25 cellular contexts compared by ENCODE assay signal in genomic region chr2:157822993-157823392, GRCh38. TPM values are rescaled to one million over a fixed set of nuclear protein-coding genes. Genes with fewer than 3 reads are reported as not detected.
DNase-seq lines count a peak whose midpoint lies in the region; ATAC-seq, FAIRE-seq and TF ChIP-seq lines count a peak whose summit lies in the region.
"Had no signal": no experiment of that assay in that cellular context is flagged by ENCODE, and none has a peak within 500 bp of the region (broad histone marks: within the 10 kb centered on the region; RNA-seq: fewer than 3 reads in every experiment).

No MANE protein-coding gene starts in this region.

- H3K36me3 Mint-ChIP-seq in GM23338 (ENCODE audit: low read depth), result peaks cover 11% of the 10 kb centered on the region

- DNase-seq in GM23338 (ENCODE audit: low spot score), result no peak
- DNase-seq in bronchial epithelial cell (ENCODE audit: low read depth), result peak; percentile 56
- DNase-seq in foreskin keratinocyte, result peak in 1 of 2 donors; percentile 31
- no peak for DNase-seq in smooth muscle cell (lab: John Stamatoyannopoulos, UW; ENCODE audit: unreplicated experiment)
- no peak for DNase-seq in hypothalamus (lab: John Stamatoyannopoulos, UW)
- DNase-seq: activated CD4-positive, CD25-positive, alpha-beta regulatory T cell treated with anti-CD3 and anti-CD28 coated beads, Interleukin-2, amount 50 U/mL, for 72 hours; activated CD8-positive, alpha-beta T cell treated with anti-CD3 and anti-CD28 coated beads, Interleukin-2, amount 10 ng/mL, durations not matched to agents 7 days and 5 days; activated naive CD4-positive, alpha-beta T cell treated with Interleukin-2 at 50 U/mL for 16 hours; activated T-cell treated with anti-CD3 and anti-CD28 coated beads, Interleukin-2, amount 50 U/mL, for 24 hours; anterior cingulate cortex; cerebellar nuclear complex; DND-41; foreskin melanocyte; kidney glomerular epithelial cell; MG63; naive thymus-derived CD8-positive, alpha-beta T cell; NCI-H1436; NCI-H526; stimulated activated naive CD4-positive, alpha-beta T cell treated with Interleukin-2 at 50 U/mL for 16 hours; trophoblast cell had no signal

- TF ChIP-seq CTCF in GM23338 (conservative IDR thresholded peaks at IDR 0.05; ENCODE audit: low read depth in 2 of 2) (no peak), bronchial epithelial cell (IDR thresholded peaks at IDR 0.05; ENCODE audit: insufficient read depth, low read length, severe bottlenecking) (no peak), foreskin keratinocyte (conservative IDR thresholded peaks at IDR 0.05) (no peak), smooth muscle cell (IDR thresholded peaks at IDR 0.05; ENCODE audit: borderline replicate concordance, insufficient read depth, poor library complexity, severe bottlenecking) (no peak)

- no peaks in the 10 kb centered on the region for H3F3A ChIP-seq in GM23338 (replicated peaks; ENCODE audit: low read depth)
- peaks cover 20% of the 10 kb centered on the region for H3F3A ChIP-seq in smooth muscle cell (ENCODE audit: low read depth)

- no peak for ATAC-seq in GM23338
- no peak for ATAC-seq in foreskin keratinocyte
- no peak for ATAC-seq in HG02970 (IDR thresholded peaks at IDR 0.05; ENCODE audit: low FRiP score, unreplicated experiment)
- no peak for ATAC-seq in GM21717 (IDR thresholded peaks at IDR 0.05; ENCODE audit: unreplicated experiment)
- ATAC-seq: activated CD8-positive, alpha-beta T cell treated with anti-CD3 and anti-CD28 coated beads, Interleukin-2, amount 10 ng/mL, durations not matched to agents 7 days and 5 days; HCT116; naive thymus-derived CD8-positive, alpha-beta T cell had no signal

- H2AFZ ChIP-seq in GM23338 (no peak overlapping the region), smooth muscle cell (ENCODE audit: low read depth) (no peak overlapping the region)

- no peak for FAIRE-seq in bronchial epithelial cell (lab: Jason Lieb, UNC)

- H3K4me1 ChIP-seq in GM23338 (ENCODE audit: insufficient read depth) (no peaks in the 10 kb centered on the region; the same call in 1 of the 2 replicates), foreskin keratinocyte (no peaks in the 10 kb centered on the region), smooth muscle cell (ENCODE audit: low read depth) (peaks cover 3% of the 10 kb centered on the region)

- no peaks in the 10 kb centered on the region for H3K4me1 Mint-ChIP-seq in GM23338
- H3K4me1 Mint-ChIP-seq: B cell had no signal

- 0 out of 2 replicates have a peak overlapping the region, but pooled peaks have one; percentile 18 for H3K27ac ChIP-seq in GM23338 (ENCODE audit: low read depth)
- H3K27ac ChIP-seq in foreskin keratinocyte, result peak overlapping the region; percentile 25
- peak overlapping the region; percentile 67 for H3K27ac ChIP-seq in smooth muscle cell (ENCODE audit: low read depth)
- H3K27ac ChIP-seq: skin epidermis had no signal

- no peaks in the 10 kb centered on the region for H3K9me2 ChIP-seq in GM23338 (ENCODE audit: insufficient read depth)

- H3K27ac Mint-ChIP-seq in GM23338, result no peak overlapping the region
- H3K27ac Mint-ChIP-seq: activated CD8-positive, alpha-beta T cell treated with anti-CD3 and anti-CD28 coated beads, Interleukin-2, amount 10 ng/mL, durations not matched to agents 7 days and 5 days; activated T-cell treated with anti-CD3 and anti-CD28 coated beads, Interleukin-2, amount 50 U/mL, for 24 hours; B cell; naive thymus-derived CD8-positive, alpha-beta T cell had no signal

- H3K9me3 ChIP-seq in smooth muscle cell (replicated peaks; ENCODE audit: low read depth), result no peaks in the 10 kb centered on the region
- H3K9me3 ChIP-seq: MG63 had no signal

- WGBS in smooth muscle cell (ENCODE audit: low lambda C conversion rate), result 79% methylated on average over 2 of the region's 2 CpGs

- H3K4me3 ChIP-seq in GM23338, result no peak overlapping the region
- H3K4me3 ChIP-seq in bronchial epithelial cell (ENCODE audit: low read depth, low read length), result no peak overlapping the region
- H3K4me3 ChIP-seq in smooth muscle cell, result no peak overlapping the region
- H3K4me3 ChIP-seq: MG63, skin epidermis had no signal

- peaks cover 4% of the 10 kb centered on the region for H3K79me2 ChIP-seq in GM23338 (replicated peaks; ENCODE audit: insufficient read depth)
- H3K79me2 ChIP-seq in smooth muscle cell (ENCODE audit: low read depth), result peaks cover 67% of the 10 kb centered on the region

- H3K27me3 ChIP-seq in GM23338 (ENCODE audit: insufficient read depth), result no peaks in the 10 kb centered on the region
- no peaks in the 10 kb centered on the region for H3K27me3 ChIP-seq in bronchial epithelial cell (ENCODE audit: control insufficient read depth, insufficient read depth, low read length)
- no peaks in the 10 kb centered on the region for H3K27me3 ChIP-seq in foreskin keratinocyte
- H3K27me3 ChIP-seq in smooth muscle cell (ENCODE audit: low read depth), result no peaks in the 10 kb centered on the region
- H3K27me3 ChIP-seq: MG63 had no signal

- H3K36me3 ChIP-seq in GM23338 (ENCODE audit: insufficient read depth) (no peaks in the 10 kb centered on the region), bronchial epithelial cell (ENCODE audit: control insufficient read depth, insufficient read depth, low read length) (peaks cover 4% of the 10 kb centered on the region), smooth muscle cell (ENCODE audit: low read depth) (no peaks in the 10 kb centered on the region)
- H3K36me3 ChIP-seq: MG63 had no signal

- H3K9ac ChIP-seq in smooth muscle cell (ENCODE audit: low read depth), result peak overlapping the region; percentile 12

- H3K27me3 Mint-ChIP-seq in GM23338 (ENCODE audit: insufficient read depth, low read depth, poor library complexity), result no peaks in the 10 kb centered on the region
- H3K27me3 Mint-ChIP-seq: activated T-cell treated with anti-CD3 and anti-CD28 coated beads, Interleukin-2, amount 50 U/mL, for 24 hours; B cell; naive thymus-derived CD8-positive, alpha-beta T cell had no signal

- no peaks in the 10 kb centered on the region; the same call in 2 of the 3 replicates for H3K9me3 Mint-ChIP-seq in GM23338
- H3K9me3 Mint-ChIP-seq: activated T-cell treated with anti-CD3 and anti-CD28 coated beads, Interleukin-2, amount 50 U/mL, for 24 hours; naive thymus-derived CD8-positive, alpha-beta T cell had no signal

- no peak overlapping the region for H3K4me3 Mint-ChIP-seq in GM23338
- H3K4me3 Mint-ChIP-seq: activated CD8-positive, alpha-beta T cell treated with anti-CD3 and anti-CD28 coated beads, Interleukin-2, amount 10 ng/mL, durations not matched to agents 7 days and 5 days; activated T-cell treated with anti-CD3 and anti-CD28 coated beads, Interleukin-2, amount 50 U/mL, for 24 hours; B cell; naive thymus-derived CD8-positive, alpha-beta T cell had no signal

- H4K20me1 ChIP-seq in GM23338 (replicated peaks; ENCODE audit: insufficient read depth), result 0 out of 2 replicates have a peak, but pooled peaks cover 5% of the 10 kb centered on the region
- peaks cover 87% of the 10 kb centered on the region for H4K20me1 ChIP-seq in smooth muscle cell (ENCODE audit: low read depth)

- H3K4me2 ChIP-seq in GM23338 (no peak overlapping the region), smooth muscle cell (no peak overlapping the region)

TF ChIP-seq in GM23338, 12 proteins besides CTCF, POLR2A, EP300 and RAD21:
- no peak for TF ChIP-seq POLR2AphosphoS5 (IDR thresholded peaks at IDR 0.05; ENCODE audit: low read depth)
TF ChIP-seq in GM23338: peak in this region for 0.

RNA-seq across cellular contexts. Expression of gene ACVR1, which starts 53.1 kb away (rescaled TPM):
- total RNA-seq in GM23338 (2014; rRNA removed; shearing (Covaris generic)), result 20.0 and 21.5 TPM in 2 replicates
- 8.9 and 9.2 TPM in 2 replicates for polyA plus RNA-seq in GM23338 (2016; fragmentation: Nextera tagmentation; extraction: Ambion mirVana)
- 17.1 and 17.3 TPM in 2 replicates for total RNA-seq in bronchial epithelial cell
- 24.4 and 28.3 TPM in 2 replicates for total RNA-seq in foreskin keratinocyte
- 13.2 and 13.7 TPM in 2 replicates for polyA plus RNA-seq in foreskin keratinocyte
- total RNA-seq in smooth muscle cell, result 22.0 and 32.7 TPM in 2 replicates
- polyA plus RNA-seq in smooth muscle cell, result 26.8 and 27.2 TPM in 2 replicates
